In the genomic region with DNA sequence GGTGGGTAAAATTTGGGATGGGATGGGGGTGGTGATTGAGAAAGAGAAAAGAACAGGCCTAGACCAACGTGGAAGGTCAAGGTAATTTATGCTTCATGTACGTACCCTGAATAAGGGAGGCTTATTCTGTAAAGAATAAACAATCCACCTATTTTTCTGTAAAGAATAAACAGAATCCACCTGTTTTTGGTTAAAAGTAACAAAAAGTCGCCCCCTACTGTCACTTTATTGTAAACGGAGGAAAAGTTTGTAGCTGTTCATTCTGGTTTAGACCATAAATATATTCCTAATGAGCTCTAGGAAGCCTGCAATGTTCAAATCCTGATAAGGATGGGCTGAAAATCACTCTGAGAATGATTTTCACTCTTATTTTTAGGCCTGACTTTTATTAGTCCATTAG, we compare ENCODE assay signal across 8 cellular contexts. TPM values are rescaled to one million over a fixed set of nuclear protein-coding genes. Genes with fewer than 3 reads are reported as not detected.
A peak's percentile ranks its signal among the peaks of the same experiment; 100 is the strongest.
DNase-seq lines count a peak whose midpoint lies in the region; ATAC-seq and TF ChIP-seq lines count a peak whose summit lies in the region.

No MANE protein-coding gene starts in this region.

- H3K27ac ChIP-seq in left ventricle myocardium inferior (replicated peaks) (no peak overlapping the region), right cardiac atrium (ENCODE audit: low read length) (no peak overlapping the region), upper lobe of right lung (no peak overlapping the region), suprapubic skin (no peak overlapping the region)

- H3K4me1 ChIP-seq in left ventricle myocardium inferior (no peaks in the 10 kb centered on the region), right cardiac atrium (ENCODE audit: control insufficient read depth, insufficient read depth, low read length) (no peaks in the 10 kb centered on the region), upper lobe of right lung (no peaks in the 10 kb centered on the region), suprapubic skin (no peaks in the 10 kb centered on the region)

- ATAC-seq in right cardiac atrium (no peak), upper lobe of right lung (no peak), GM18858 (IDR thresholded peaks at IDR 0.05; ENCODE audit: unreplicated experiment) (no peak), HG02973 (IDR thresholded peaks at IDR 0.05; ENCODE audit: unreplicated experiment) (no peak)

- H3K4me3 ChIP-seq in left ventricle myocardium inferior (no peak overlapping the region), right cardiac atrium (ENCODE audit: low read length) (no peak overlapping the region), upper lobe of right lung (no peak overlapping the region), suprapubic skin (no peak overlapping the region)

- H3K9me3 ChIP-seq in left ventricle myocardium inferior (replicated peaks) = no peaks in the 10 kb centered on the region
- no peaks in the 10 kb centered on the region for H3K9me3 ChIP-seq in right cardiac atrium (ENCODE audit: control insufficient read depth, low read length)
- no peaks in the 10 kb centered on the region for H3K9me3 ChIP-seq in upper lobe of right lung
- no peaks in the 10 kb centered on the region for H3K9me3 ChIP-seq in suprapubic skin

- H3K36me3 ChIP-seq in left ventricle myocardium inferior (peaks cover 26% of the 10 kb centered on the region), upper lobe of right lung (peaks cover 37% of the 10 kb centered on the region), suprapubic skin (peaks cover 23% of the 10 kb centered on the region)

- intact Hi-C loops in left ventricle myocardium inferior (cut with micrococcal nuclease) (no loop called here), right cardiac atrium (cut with DNase I) (loop anchor here in 3 of 4 donors (10.0 kb wide), 3 partner anchors 87 to 157 kb away; a partner anchor contains a TSS), upper lobe of right lung (cut with DNase I) (loop anchor here (5.0 kb wide), 1 partner anchor 154 kb away; no protein-coding TSS in a partner anchor)

- DNase-seq in left ventricle myocardium inferior (no peak), right cardiac atrium (no peak), RPMI8226 (peak; percentile 43), germinal center (ENCODE audit: low spot score) (peak; percentile 42), upper lobe of right lung (no peak), suprapubic skin (ENCODE audit: low spot score in 2 of 2) (no peak)

- peak; percentile 45 for TF ChIP-seq CTCF in left ventricle myocardium inferior (IDR thresholded peaks at IDR 0.05; ENCODE audit: borderline replicate concordance)
- peak; percentile 35 for TF ChIP-seq CTCF in upper lobe of right lung (IDR thresholded peaks at IDR 0.05)
- TF ChIP-seq CTCF in suprapubic skin (IDR thresholded peaks at IDR 0.05) = peak in 1 of 2 donors; percentile 10

- TF ChIP-seq EP300 in suprapubic skin (IDR thresholded peaks at IDR 0.05) = no peak

- WGBS in right cardiac atrium = 32% methylated on average over 4 of the region's 4 CpGs
- 29% methylated on average over 4 of the region's 4 CpGs for WGBS in suprapubic skin

- H3K27me3 ChIP-seq in left ventricle myocardium inferior (ENCODE audit: low read depth) = no peaks in the 10 kb centered on the region
- no peaks in the 10 kb centered on the region for H3K27me3 ChIP-seq in right cardiac atrium (ENCODE audit: control insufficient read depth, insufficient read depth)
- H3K27me3 ChIP-seq in upper lobe of right lung = no peaks in the 10 kb centered on the region
- no peaks in the 10 kb centered on the region for H3K27me3 ChIP-seq in suprapubic skin

- TF ChIP-seq POLR2A in suprapubic skin (IDR thresholded peaks at IDR 0.05) = no peak

RNA-seq across cellular contexts. Expression of a gene that starts 23.5 kb away (rescaled TPM):
- 16.5 TPM for total RNA-seq in left ventricle myocardium inferior
- 10 to 100 TPM; 18.2 to 23.6 (median 20.5) TPM for total RNA-seq in right cardiac atrium
- polyA plus RNA-seq in right cardiac atrium = 16.0 TPM
- total RNA-seq in upper lobe of right lung = 103 TPM
- 10 to 100 TPM; 33.2 to 46.8 (median 39.9) TPM for total RNA-seq in suprapubic skin

RNA-seq across cellular contexts. Expression of a gene that starts 24.1 kb away (rescaled TPM):
- total RNA-seq in left ventricle myocardium inferior (24.3 TPM), right cardiac atrium (10 to 100 TPM; 33.5 to 37.8 (median 35.4) TPM), upper lobe of right lung (40.9 TPM), suprapubic skin (10 to 100 TPM; 26.6 to 41.7 (median 30.0) TPM)
- 18.5 TPM for polyA plus RNA-seq in right cardiac atrium

Comparison
In these comparisons a context has a peak if more than half of its experiments do, and no peak if none do; other contexts are left out.
1. DNase-seq: peak in RPMI8226 (single experiment) and germinal center (single experiment); none in left ventricle myocardium inferior (single experiment), right cardiac atrium (0 of 3), upper lobe of right lung (single experiment) and suprapubic skin (0 of 2).